14 cellular contexts compared by ENCODE assay signal in genomic region chr9:131367445-131367844, GRCh38. TPM values are rescaled to one million over a fixed set of nuclear protein-coding genes. Genes with fewer than 3 reads are reported as not detected.
DNase-seq lines count a peak whose midpoint lies in the region; ATAC-seq, FAIRE-seq and TF ChIP-seq lines count a peak whose summit lies in the region.
"Had no signal": no experiment of that assay in that cellular context is flagged by ENCODE, and none has a peak within 500 bp of the region (broad histone marks: within the 10 kb centered on the region; RNA-seq: fewer than 3 reads in every experiment).

No MANE protein-coding gene starts in this region.

- no peaks in the 10 kb centered on the region for H3K9me1 ChIP-seq in keratinocyte (ENCODE audit: control insufficient read depth, extremely low read depth, insufficient read depth, low read length)

- H3K36me3 Mint-ChIP-seq in Caco-2 (ENCODE audit: insufficient read depth, unreplicated experiment): no peaks in the 10 kb centered on the region
- H3K36me3 Mint-ChIP-seq in activated CD8-positive, alpha-beta T cell treated with anti-CD3 and anti-CD28 coated beads for 36 hours (ENCODE audit: low read depth): no peaks in the 10 kb centered on the region

- no peaks in the 10 kb centered on the region for H3K79me2 ChIP-seq in keratinocyte (ENCODE audit: control insufficient read depth, insufficient read depth, low read length)

- CTCF ChIA-PET in Caco-2 (lab: Charles Lee): interaction anchor here (0.6 to 0.7 kb wide), 3 partner anchors 18 to 677 kb away, joined by 3 read pairs; no protein-coding TSS in a partner anchor
- CTCF ChIA-PET in activated CD8-positive, alpha-beta T cell treated with anti-CD3 and anti-CD28 coated beads for 36 hours (lab: Charles Lee): interaction anchor here (0.7 to 1.7 kb wide), 5 partner anchors 17 to 192 kb away, joined by 3 to 4 read pairs (median 4); no protein-coding TSS in a partner anchor

- H4K20me1 ChIP-seq in keratinocyte (ENCODE audit: control insufficient read depth, extremely low read depth, insufficient read depth, low read length): no peaks in the 10 kb centered on the region

- no peak overlapping the region for H3K4me3 Mint-ChIP-seq in Caco-2 (ENCODE audit: unreplicated experiment)
- no peak overlapping the region for H3K4me3 Mint-ChIP-seq in activated CD8-positive, alpha-beta T cell treated with anti-CD3 and anti-CD28 coated beads for 36 hours
- H3K4me3 Mint-ChIP-seq: B cell; CD4-positive, alpha-beta T cell; H9 had no signal

- H3K4me3 ChIP-seq in Caco-2 (ENCODE audit: low read depth, low read length): no peak overlapping the region
- H3K4me3 ChIP-seq in RWPE2 (ENCODE audit: severe bottlenecking): no peak overlapping the region
- H3K4me3 ChIP-seq in keratinocyte (ENCODE audit: control insufficient read depth in 2 of 3, extremely low read depth in 1 of 3, insufficient read depth in 2 of 3, low read depth in 1 of 3, low read length in 3 of 3): no peak overlapping the region
- no peak overlapping the region for H3K4me3 ChIP-seq in stomach
- H3K4me3 ChIP-seq: SK-N-MC had no signal

- dilution Hi-C loops in keratinocyte (cut with MboI; ENCODE audit: extremely low pct_ligation_motif_present, low sequenced_read_pairs): no loop called here

- no peak for ATAC-seq in RWPE2 (ENCODE audit: low read depth)
- ATAC-seq in activated CD8-positive, alpha-beta T cell treated with anti-CD3 and anti-CD28 coated beads for 36 hours: no peak

- no peak for TF ChIP-seq EP300 in stomach (IDR thresholded peaks at IDR 0.05)

- H3K27ac ChIP-seq in RWPE2 (ENCODE audit: poor library complexity, severe bottlenecking) (peak overlapping the region; percentile 12), keratinocyte (ENCODE audit: control insufficient read depth, insufficient read depth, low read length) (peak overlapping the region; percentile 11), stomach (peak overlapping the region in 3 of 5 donors; percentile 35 to 43 (median 41))
- H3K27ac ChIP-seq: SK-N-MC had no signal

- intact Hi-C loops in Caco-2 (cut with micrococcal nuclease; ENCODE audit: unreplicated experiment) (loop anchor here (5.0 kb wide), 2 partner anchors 50 to 135 kb away; partner anchors contain the start of gene POMT1), stomach (cut with DNase I; ENCODE audit: low total_unique reads) (no loop called here)
- intact Hi-C loops in activated CD8-positive, alpha-beta T cell treated with anti-CD3 and anti-CD28 coated beads for 36 hours (cut with micrococcal nuclease): no loop called here

- H2AFZ ChIP-seq in keratinocyte (ENCODE audit: control insufficient read depth, low read length): no peak overlapping the region

- H3K9ac ChIP-seq in keratinocyte (ENCODE audit: control insufficient read depth, extremely low read depth, insufficient read depth, low read length): no peak overlapping the region

- H3K36me3 ChIP-seq in Caco-2 (ENCODE audit: control insufficient read depth, insufficient read depth, low read length) (no peaks in the 10 kb centered on the region), RWPE2 (ENCODE audit: low read depth) (no peaks in the 10 kb centered on the region), keratinocyte (ENCODE audit: control insufficient read depth in 2 of 2, extremely low read depth in 1 of 2, insufficient read depth in 2 of 2, low read length in 2 of 2) (no peaks in the 10 kb centered on the region), stomach (no peaks in the 10 kb centered on the region)

- TF ChIP-seq CTCF in Caco-2 (IDR thresholded peaks at IDR 0.05; ENCODE audit: insufficient read depth in 1 of 2, low read depth in 1 of 2, low read length in 1 of 2, severe bottlenecking in 1 of 2, unreplicated experiment in 1 of 2): no peak
- no peak for TF ChIP-seq CTCF in RWPE2 (IDR thresholded peaks at IDR 0.05; ENCODE audit: poor library complexity, severe bottlenecking)
- TF ChIP-seq CTCF in keratinocyte (optimal IDR thresholded peaks at IDR 0.05 in 1 of 3, IDR thresholded peaks at IDR 0.05 in 1 of 3, conservative IDR thresholded peaks at IDR 0.05 in 1 of 3; ENCODE audit: extremely low read depth in 1 of 3, insufficient read depth in 2 of 3, low read length in 3 of 3): no peak
- no peak for TF ChIP-seq CTCF in stomach (IDR thresholded peaks at IDR 0.05)
- TF ChIP-seq CTCF in activated CD8-positive, alpha-beta T cell treated with anti-CD3 and anti-CD28 coated beads for 36 hours (IDR thresholded peaks at IDR 0.05): no peak

- H3K4me1 ChIP-seq in Caco-2 (peaks cover 14% of the 10 kb centered on the region), RWPE2 (ENCODE audit: insufficient read depth, poor library complexity, severe bottlenecking) (peaks cover 10% of the 10 kb centered on the region), keratinocyte (ENCODE audit: control insufficient read depth, extremely low read depth, insufficient read depth, low read length) (peaks cover 15% of the 10 kb centered on the region), stomach (peaks cover 2 to 18% (median 11%) of the 10 kb centered on the region in 4 donors)

- no peak overlapping the region for H3K4me2 ChIP-seq in keratinocyte (ENCODE audit: control insufficient read depth, extremely low read depth, insufficient read depth, low read depth, low read length)

- H3K9me3 Mint-ChIP-seq in Caco-2 (ENCODE audit: unreplicated experiment): no peaks in the 10 kb centered on the region
- H3K9me3 Mint-ChIP-seq in activated CD8-positive, alpha-beta T cell treated with anti-CD3 and anti-CD28 coated beads for 36 hours: no peaks in the 10 kb centered on the region
- H3K9me3 Mint-ChIP-seq: CD4-positive, alpha-beta T cell; H9 had no signal

- FAIRE-seq in keratinocyte (lab: Jason Lieb, UNC): no peak

- H3K4me1 Mint-ChIP-seq in Caco-2 (ENCODE audit: low read depth, unreplicated experiment): peaks cover 16% of the 10 kb centered on the region
- H3K4me1 Mint-ChIP-seq in activated CD8-positive, alpha-beta T cell treated with anti-CD3 and anti-CD28 coated beads for 36 hours (ENCODE audit: low read depth): peaks cover 11% of the 10 kb centered on the region

- POLR2A ChIA-PET in Caco-2 (lab: Charles Lee): interaction anchor here (0.7 kb wide), 1 partner anchor 11 kb away, joined by 6 read pairs; no protein-coding TSS in a partner anchor
- POLR2A ChIA-PET in activated CD8-positive, alpha-beta T cell treated with anti-CD3 and anti-CD28 coated beads for 36 hours (lab: Charles Lee): interaction anchor here (1.1 to 1.6 kb wide), 2 partner anchors 31 to 50 kb away, joined by 3 read pairs; no protein-coding TSS in a partner anchor

- DNase-seq in Caco-2 (no peak), RWPE2 (ENCODE audit: low spot score) (no peak), keratinocyte (ENCODE audit: low read depth, low spot score) (no peak), stomach (no peak), globus pallidus (ENCODE audit: low spot score) (no peak), cerebellar cortex (ENCODE audit: low spot score) (no peak)
- no peak for DNase-seq in activated CD8-positive, alpha-beta T cell treated with anti-CD3 and anti-CD28 coated beads for 36 hours
- DNase-seq: CD4-positive, alpha-beta T cell; NCI-H1048; NCI-H1694; NCI-H2107 had no signal

- no TSS peak for BruUV-seq in Caco-2 (replicated peaks; lab: Mats Ljungman, UMichigan)

- H3K27ac Mint-ChIP-seq in Caco-2 (ENCODE audit: unreplicated experiment): peak overlapping the region; percentile 88
- no peak overlapping the region for H3K27ac Mint-ChIP-seq in activated CD8-positive, alpha-beta T cell treated with anti-CD3 and anti-CD28 coated beads for 36 hours
- H3K27ac Mint-ChIP-seq: B cell; CD4-positive, alpha-beta T cell had no signal

- no peaks in the 10 kb centered on the region for H3K9me3 ChIP-seq in Caco-2
- H3K9me3 ChIP-seq in RWPE2 (ENCODE audit: severe bottlenecking): no peaks in the 10 kb centered on the region
- no peaks in the 10 kb centered on the region for H3K9me3 ChIP-seq in keratinocyte (ENCODE audit: control insufficient read depth, low read depth, low read length)
- no peaks in the 10 kb centered on the region for H3K9me3 ChIP-seq in stomach

- H3K27me3 ChIP-seq in Caco-2 (replicated peaks; ENCODE audit: control insufficient read depth, insufficient read depth, low read length) (no peaks in the 10 kb centered on the region), RWPE2 (ENCODE audit: insufficient read depth, poor library complexity, severe bottlenecking) (no peaks in the 10 kb centered on the region), keratinocyte (ENCODE audit: control insufficient read depth, extremely low read depth, insufficient read depth, low read length) (no peaks in the 10 kb centered on the region), stomach (no peaks in the 10 kb centered on the region)

- TF ChIP-seq POLR2A in stomach (IDR thresholded peaks at IDR 0.05): no peak

- WGBS in stomach, 5 donors: 51 to 68% (median 58%) methylated on average over 2 of the region's 2 CpGs

- no peaks in the 10 kb centered on the region for H3K27me3 Mint-ChIP-seq in Caco-2 (ENCODE audit: insufficient read depth, unreplicated experiment)
- no peaks in the 10 kb centered on the region for H3K27me3 Mint-ChIP-seq in activated CD8-positive, alpha-beta T cell treated with anti-CD3 and anti-CD28 coated beads for 36 hours
- H3K27me3 Mint-ChIP-seq: B cell; CD4-positive, alpha-beta T cell had no signal

RNA-seq across cellular contexts. Expression of gene PRRC2B, which starts 26.4 kb away (rescaled TPM):
- total RNA-seq in Caco-2 (2022) (219 and 235 TPM in 2 replicates), stomach (100 to 1,000 TPM in 3 of 5 donors, 10 to 100 TPM in 2; 70.6 to 251 (median 135) TPM)
- polyA plus RNA-seq in keratinocyte (15.2 to 38.8 TPM (median 20.8 TPM) in 3 replicates), stomach (10 to 100 TPM; 26.3 to 36.4 (median 30.5) TPM)
- 36.7 TPM for polyA plus RNA-seq in keratinocyte (2011; ENCODE audit: low read depth)
- 26.1 and 27.0 TPM in 2 replicates for polyA plus RNA-seq in keratinocyte (2011; cell fraction: cytosol; rRNA removed)
- polyA plus RNA-seq in keratinocyte (2011; cell fraction: nucleus; rRNA removed): 170 and 203 TPM in 2 replicates
- polyA plus RNA-seq in keratinocyte (2012; ENCODE audit: low replicate concordance): 32.6 and 73.5 TPM in 2 replicates
- 69.3 to 140 TPM (median 93.9 TPM) in 3 replicates for polyA minus RNA-seq in keratinocyte
- 29.4 TPM for polyA minus RNA-seq in keratinocyte (2011; cell fraction: cytosol; rRNA and poly(A)+ RNA removed)
- polyA minus RNA-seq in keratinocyte (2011; cell fraction: nucleus; rRNA and poly(A)+ RNA removed): 91.0 and 150 TPM in 2 replicates
- total RNA-seq in activated CD8-positive, alpha-beta T cell treated with anti-CD3 and anti-CD28 coated beads for 36 hours: 100 to 1,000 TPM; 134 to 141 TPM
